8 cellular contexts compared by ENCODE assay signal in genomic region chrX:15738686-15739016, GRCh38. TPM values are rescaled to one million over a fixed set of nuclear protein-coding genes. Genes with fewer than 3 reads are reported as not detected.
DNase-seq lines count a peak whose midpoint lies in the region; ATAC-seq and TF ChIP-seq lines count a peak whose summit lies in the region.

No MANE protein-coding gene starts in this region.

- H3K27ac ChIP-seq in right cardiac atrium (ENCODE audit: low read length) (peak overlapping the region; percentile 27), thyroid gland (no peak overlapping the region)

- no peaks in the 10 kb centered on the region for H3K27me3 Mint-ChIP-seq in activated T-helper 2 cell treated with anti-CD3 and anti-CD28 coated beads, Interferon-gamma antibody, Interleukin-2, Interleukin-4, amounts not matched to agents 10 μg/mL and 5 μg/mL and 100 μg/mL, durations not matched to agents 14 hours and 24 hours and 36 hours (ENCODE audit: low read depth)
- H3K27me3 Mint-ChIP-seq in stimulated activated naive B cell treated with anti-CD40 and anti-IgM and Interleukin-4, amounts not matched to agents 10 μg/mL and 1 μg/mL and 100 μg/mL, for 72 hours, result no peaks in the 10 kb centered on the region

- no peaks in the 10 kb centered on the region for H3K36me3 ChIP-seq in thyroid gland

- peaks cover 2% of the 10 kb centered on the region for H3K4me1 ChIP-seq in right cardiac atrium (ENCODE audit: control insufficient read depth, insufficient read depth, low read length)
- peaks cover 0 to under 1% of the 10 kb centered on the region in 2 donors for H3K4me1 ChIP-seq in thyroid gland

- H3K9me3 ChIP-seq in right cardiac atrium (ENCODE audit: control insufficient read depth, low read length) (no peaks in the 10 kb centered on the region), thyroid gland (no peaks in the 10 kb centered on the region)

- no peaks in the 10 kb centered on the region for H3K9me3 Mint-ChIP-seq in activated T-helper 2 cell treated with anti-CD3 and anti-CD28 coated beads, Interferon-gamma antibody, Interleukin-2, Interleukin-4, amounts not matched to agents 10 μg/mL and 5 μg/mL and 100 μg/mL, durations not matched to agents 14 hours and 24 hours and 36 hours
- peaks cover 0 to 1% of the 10 kb centered on the region in 2 donors for H3K9me3 Mint-ChIP-seq in stimulated activated naive B cell treated with anti-CD40 and anti-IgM and Interleukin-4, amounts not matched to agents 10 μg/mL and 1 μg/mL and 100 μg/mL, for 72 hours

- peaks cover 13% of the 10 kb centered on the region for H3K36me3 Mint-ChIP-seq in activated T-helper 2 cell treated with anti-CD3 and anti-CD28 coated beads, Interferon-gamma antibody, Interleukin-2, Interleukin-4, amounts not matched to agents 10 μg/mL and 5 μg/mL and 100 μg/mL, durations not matched to agents 14 hours and 24 hours and 36 hours (ENCODE audit: low read depth)
- H3K36me3 Mint-ChIP-seq in stimulated activated naive B cell treated with anti-CD40 and anti-IgM and Interleukin-4, amounts not matched to agents 10 μg/mL and 1 μg/mL and 100 μg/mL, for 72 hours, result peaks cover 3 to 26% of the 10 kb centered on the region in 2 donors

- ATAC-seq in HG02759 (IDR thresholded peaks at IDR 0.05; ENCODE audit: unreplicated experiment) (peak; percentile 5), right cardiac atrium (peak in 1 of 2 donors; percentile 9)
- peak; percentile 38 to 43 for ATAC-seq in stimulated activated naive B cell treated with anti-CD40 and anti-IgM and Interleukin-4, amounts not matched to agents 10 μg/mL and 1 μg/mL and 100 μg/mL, for 72 hours (replicated peaks)

- peaks cover 25% of the 10 kb centered on the region for H3K4me1 Mint-ChIP-seq in activated T-helper 2 cell treated with anti-CD3 and anti-CD28 coated beads, Interferon-gamma antibody, Interleukin-2, Interleukin-4, amounts not matched to agents 10 μg/mL and 5 μg/mL and 100 μg/mL, durations not matched to agents 14 hours and 24 hours and 36 hours (ENCODE audit: low read depth)
- H3K4me1 Mint-ChIP-seq in stimulated activated naive B cell treated with anti-CD40 and anti-IgM and Interleukin-4, amounts not matched to agents 10 μg/mL and 1 μg/mL and 100 μg/mL, for 72 hours, result peaks cover 21 to 33% of the 10 kb centered on the region in 2 donors

- peak overlapping the region; percentile 75 for H3K27ac Mint-ChIP-seq in activated T-helper 2 cell treated with anti-CD3 and anti-CD28 coated beads, Interferon-gamma antibody, Interleukin-2, Interleukin-4, amounts not matched to agents 10 μg/mL and 5 μg/mL and 100 μg/mL, durations not matched to agents 14 hours and 24 hours and 36 hours
- H3K27ac Mint-ChIP-seq in stimulated activated naive B cell treated with anti-CD40 and anti-IgM and Interleukin-4, amounts not matched to agents 10 μg/mL and 1 μg/mL and 100 μg/mL, for 72 hours, result peak overlapping the region; percentile 85

- WGBS in right cardiac atrium, result 17% methylated on average over 6 of the region's 6 CpGs
- 11 to 20% methylated on average over 1 of the region's 6 CpGs for WGBS in thyroid gland, 2 donors

- H3K4me3 Mint-ChIP-seq in activated T-helper 2 cell treated with anti-CD3 and anti-CD28 coated beads, Interferon-gamma antibody, Interleukin-2, Interleukin-4, amounts not matched to agents 10 μg/mL and 5 μg/mL and 100 μg/mL, durations not matched to agents 14 hours and 24 hours and 36 hours (ENCODE audit: low read depth), result peak overlapping the region; percentile 82
- H3K4me3 Mint-ChIP-seq in stimulated activated naive B cell treated with anti-CD40 and anti-IgM and Interleukin-4, amounts not matched to agents 10 μg/mL and 1 μg/mL and 100 μg/mL, for 72 hours, result peak overlapping the region; percentile 88 to 90

- DNase-seq in activated T-helper 2 cell treated with anti-CD3 and anti-CD28 coated beads, Interferon-gamma antibody, Interleukin-2, Interleukin-4, amounts not matched to agents 10 μg/mL and 5 μg/mL and 100 μg/mL, durations not matched to agents 14 hours and 24 hours and 36 hours (ENCODE audit: low spot score), result peak; percentile 8
- DNase-seq in right cardiac atrium, result no peak
- DNase-seq in stimulated activated naive B cell treated with anti-CD40 and anti-IgM and Interleukin-4, amounts not matched to agents 10 μg/mL and 1 μg/mL and 100 μg/mL, for 72 hours, result no peak
- DNase-seq in LoVo (ENCODE audit: low spot score), result no peak
- DNase-seq in effector CD8-positive, alpha-beta T cell (lab: John Stamatoyannopoulos, UW), result no peak
- DNase-seq in thyroid gland, result no peak
- DNase-seq in occipital lobe (lab: John Stamatoyannopoulos, UW), result no peak

- TF ChIP-seq CTCF in thyroid gland (IDR thresholded peaks at IDR 0.05), result no peak

- TF ChIP-seq POLR2A in thyroid gland (IDR thresholded peaks at IDR 0.05), result no peak

- intact Hi-C loops in activated T-helper 2 cell treated with anti-CD3 and anti-CD28 coated beads, Interferon-gamma antibody, Interleukin-2, Interleukin-4, amounts not matched to agents 10 μg/mL and 5 μg/mL and 100 μg/mL, durations not matched to agents 14 hours and 24 hours and 36 hours (cut with micrococcal nuclease), result loop anchor here (1.0 to 2.0 kb wide), 6 partner anchors 12 to 403 kb away; partner anchors contain the start of genes AP1S2, PIGA and ZRSR2
- intact Hi-C loops in right cardiac atrium (cut with DNase I), result no loop called here
- intact Hi-C loops in thyroid gland (cut with DNase I), result no loop called here

- no peaks in the 10 kb centered on the region for H3K27me3 ChIP-seq in right cardiac atrium (ENCODE audit: control insufficient read depth, insufficient read depth)
- no peaks in the 10 kb centered on the region for H3K27me3 ChIP-seq in thyroid gland

- peak overlapping the region; percentile 43 for H3K4me3 ChIP-seq in right cardiac atrium (ENCODE audit: low read length)
- peak overlapping the region in 1 of 3 donors; percentile 43 for H3K4me3 ChIP-seq in thyroid gland (replicated peaks in 1 of 3)

RNA-seq across cellular contexts. Expression of gene CA5B, which starts 0.6 kb away (rescaled TPM):
- 5.2 and 8.0 TPM in 2 replicates for total RNA-seq in activated T-helper 2 cell treated with anti-CD3 and anti-CD28 coated beads, Interferon-gamma antibody, Interleukin-2, Interleukin-4, amounts not matched to agents 10 μg/mL and 5 μg/mL and 100 μg/mL, durations not matched to agents 14 hours and 24 hours and 36 hours
- 1 to 10 TPM; 4.5 to 7.5 (median 6.6) TPM for total RNA-seq in right cardiac atrium
- polyA plus RNA-seq in right cardiac atrium, result 2.1 TPM
- 10 to 100 TPM in 3 of 4 donors, 1 to 10 TPM in 1; 9.9 to 31.6 (median 14.9) TPM for total RNA-seq in thyroid gland
- 7.0 TPM for total RNA-seq in occipital lobe

RNA-seq across cellular contexts. Expression of gene ZRSR2, which starts 51.6 kb away (rescaled TPM):
- 18.7 and 20.3 TPM in 2 replicates for total RNA-seq in activated T-helper 2 cell treated with anti-CD3 and anti-CD28 coated beads, Interferon-gamma antibody, Interleukin-2, Interleukin-4, amounts not matched to agents 10 μg/mL and 5 μg/mL and 100 μg/mL, durations not matched to agents 14 hours and 24 hours and 36 hours
- 1 to 10 TPM; 6.8 to 9.1 (median 8.3) TPM for total RNA-seq in right cardiac atrium
- polyA plus RNA-seq in right cardiac atrium, result 13.6 TPM
- 100 to 1,000 TPM in 1 of 4 donors, 10 to 100 TPM in 1, 1 to 10 TPM in 2; 3.3 to 106 (median 13.2) TPM for total RNA-seq in thyroid gland
- total RNA-seq in occipital lobe, result 7.0 TPM
